ENCODE assay signal across 2 cellular contexts in genomic region chr11:57306156-57306876, GRCh38.
TF ChIP-seq lines count a peak whose summit lies in the region.

No MANE protein-coding gene starts in this region.

TF ChIP-seq in K562, 482 proteins besides CTCF, POLR2A, EP300 and RAD21:
- TF ChIP-seq ZNF57 (CRISPR knock-in tag; IDR thresholded peaks at IDR 0.05), result no peak
- TF ChIP-seq NFIC (IDR thresholded peaks at IDR 0.05), result peak; percentile 34; the same call in 1 of the 2 replicates
- no peak for TF ChIP-seq CHCHD3 (CRISPR knock-in tag; IDR thresholded peaks at IDR 0.05)
TF ChIP-seq in K562: peak in this region for 1.

TF ChIP-seq in SK-N-SH treated with all-trans-retinoic acid at 6 μM for 48 hours, 23 proteins besides CTCF, POLR2A, EP300 and RAD21:
- TF ChIP-seq BACH2 (CRISPR knock-in tag; IDR thresholded peaks at IDR 0.05; ENCODE audit: borderline replicate concordance) (no peak), ZNF8 (CRISPR knock-in tag; IDR thresholded peaks at IDR 0.05) (no peak), ZC3H10 (CRISPR knock-in tag; IDR thresholded peaks at IDR 0.05) (no peak), TCF4 (CRISPR knock-in tag; IDR thresholded peaks at IDR 0.05; ENCODE audit: borderline replicate concordance) (no peak), ARNTL (CRISPR knock-in tag; IDR thresholded peaks at IDR 0.05; ENCODE audit: borderline replicate concordance, low read depth) (no peak), ESRRG (CRISPR knock-in tag; IDR thresholded peaks at IDR 0.05) (no peak), ZFP3 (CRISPR knock-in tag; IDR thresholded peaks at IDR 0.05) (no peak), SNAI2 (CRISPR knock-in tag; IDR thresholded peaks at IDR 0.05) (no peak)
